2 cellular contexts compared by ENCODE assay signal in the genomic region with DNA sequence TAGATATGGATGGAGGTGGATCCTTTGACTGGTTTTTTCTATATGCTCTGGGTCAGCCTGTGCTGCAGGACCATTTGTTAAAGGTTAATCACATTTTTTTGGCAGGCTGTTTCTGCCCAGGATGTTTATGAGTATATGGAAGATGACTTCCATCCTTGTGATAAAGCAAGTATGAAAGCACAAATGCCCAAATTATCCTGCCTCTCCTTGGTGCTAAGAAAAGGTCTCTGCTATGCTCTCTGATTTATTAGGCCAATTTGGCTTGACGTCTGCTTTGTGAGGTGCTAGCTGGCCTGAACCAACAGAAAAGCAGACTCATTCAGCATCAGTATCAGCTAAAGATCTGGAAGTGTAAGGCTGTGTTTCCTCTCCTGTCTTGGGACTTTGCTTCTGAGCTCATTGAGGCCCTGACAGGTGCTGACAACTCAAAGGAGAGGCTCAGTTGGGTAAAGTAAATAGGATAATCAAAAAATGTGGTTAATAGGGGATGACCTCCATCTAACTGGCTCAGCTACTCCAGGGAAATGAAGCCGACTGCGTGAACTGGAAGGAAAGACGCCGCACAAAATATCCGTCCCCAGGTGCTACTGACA.
TF ChIP-seq lines count a peak whose summit lies in the region.

No MANE protein-coding gene starts in this region.

TF ChIP-seq in HCT116, 20 proteins besides CTCF, POLR2A, EP300 and RAD21 (continued from another document):
- TF ChIP-seq, protein P1, sequence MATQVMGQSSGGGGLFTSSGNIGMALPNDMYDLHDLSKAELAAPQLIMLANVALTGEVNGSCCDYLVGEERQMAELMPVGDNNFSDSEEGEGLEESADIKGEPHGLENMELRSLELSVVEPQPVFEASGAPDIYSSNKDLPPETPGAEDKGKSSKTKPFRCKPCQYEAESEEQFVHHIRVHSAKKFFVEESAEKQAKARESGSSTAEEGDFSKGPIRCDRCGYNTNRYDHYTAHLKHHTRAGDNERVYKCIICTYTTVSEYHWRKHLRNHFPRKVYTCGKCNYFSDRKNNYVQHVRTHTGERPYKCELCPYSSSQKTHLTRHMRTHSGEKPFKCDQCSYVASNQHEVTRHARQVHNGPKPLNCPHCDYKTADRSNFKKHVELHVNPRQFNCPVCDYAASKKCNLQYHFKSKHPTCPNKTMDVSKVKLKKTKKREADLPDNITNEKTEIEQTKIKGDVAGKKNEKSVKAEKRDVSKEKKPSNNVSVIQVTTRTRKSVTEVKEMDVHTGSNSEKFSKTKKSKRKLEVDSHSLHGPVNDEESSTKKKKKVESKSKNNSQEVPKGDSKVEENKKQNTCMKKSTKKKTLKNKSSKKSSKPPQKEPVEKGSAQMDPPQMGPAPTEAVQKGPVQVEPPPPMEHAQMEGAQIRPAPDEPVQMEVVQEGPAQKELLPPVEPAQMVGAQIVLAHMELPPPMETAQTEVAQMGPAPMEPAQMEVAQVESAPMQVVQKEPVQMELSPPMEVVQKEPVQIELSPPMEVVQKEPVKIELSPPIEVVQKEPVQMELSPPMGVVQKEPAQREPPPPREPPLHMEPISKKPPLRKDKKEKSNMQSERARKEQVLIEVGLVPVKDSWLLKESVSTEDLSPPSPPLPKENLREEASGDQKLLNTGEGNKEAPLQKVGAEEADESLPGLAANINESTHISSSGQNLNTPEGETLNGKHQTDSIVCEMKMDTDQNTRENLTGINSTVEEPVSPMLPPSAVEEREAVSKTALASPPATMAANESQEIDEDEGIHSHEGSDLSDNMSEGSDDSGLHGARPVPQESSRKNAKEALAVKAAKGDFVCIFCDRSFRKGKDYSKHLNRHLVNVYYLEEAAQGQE (IDR thresholded peaks at IDR 0.05; ENCODE audit: low read depth): no peak
- TF ChIP-seq SRF (IDR thresholded peaks at IDR 0.05; ENCODE audit: low read depth) (no peak), ELF1 (IDR thresholded peaks at IDR 0.05; ENCODE audit: borderline replicate concordance, low read depth) (no peak), SIN3A (IDR thresholded peaks at IDR 0.05; ENCODE audit: low read depth) (no peak), ZNF274 (IDR thresholded peaks at IDR 0.05; ENCODE audit: low read depth, low read length) (no peak), TCF7L2 (IDR thresholded peaks at IDR 0.05; ENCODE audit: borderline replicate concordance, extremely low read depth, insufficient read depth, insufficient read length) (no peak), ZFX (IDR thresholded peaks at IDR 0.05) (no peak), FOSL1 (IDR thresholded peaks at IDR 0.05; ENCODE audit: low read depth) (no peak), EZH2phosphoT487 (IDR thresholded peaks at IDR 0.05; ENCODE audit: borderline replicate concordance) (no peak)
- TF ChIP-seq, protein P2, sequence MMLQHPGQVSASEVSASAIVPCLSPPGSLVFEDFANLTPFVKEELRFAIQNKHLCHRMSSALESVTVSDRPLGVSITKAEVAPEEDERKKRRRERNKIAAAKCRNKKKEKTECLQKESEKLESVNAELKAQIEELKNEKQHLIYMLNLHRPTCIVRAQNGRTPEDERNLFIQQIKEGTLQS (IDR thresholded peaks at IDR 0.05): no peak
- TF ChIP-seq, protein P3, sequence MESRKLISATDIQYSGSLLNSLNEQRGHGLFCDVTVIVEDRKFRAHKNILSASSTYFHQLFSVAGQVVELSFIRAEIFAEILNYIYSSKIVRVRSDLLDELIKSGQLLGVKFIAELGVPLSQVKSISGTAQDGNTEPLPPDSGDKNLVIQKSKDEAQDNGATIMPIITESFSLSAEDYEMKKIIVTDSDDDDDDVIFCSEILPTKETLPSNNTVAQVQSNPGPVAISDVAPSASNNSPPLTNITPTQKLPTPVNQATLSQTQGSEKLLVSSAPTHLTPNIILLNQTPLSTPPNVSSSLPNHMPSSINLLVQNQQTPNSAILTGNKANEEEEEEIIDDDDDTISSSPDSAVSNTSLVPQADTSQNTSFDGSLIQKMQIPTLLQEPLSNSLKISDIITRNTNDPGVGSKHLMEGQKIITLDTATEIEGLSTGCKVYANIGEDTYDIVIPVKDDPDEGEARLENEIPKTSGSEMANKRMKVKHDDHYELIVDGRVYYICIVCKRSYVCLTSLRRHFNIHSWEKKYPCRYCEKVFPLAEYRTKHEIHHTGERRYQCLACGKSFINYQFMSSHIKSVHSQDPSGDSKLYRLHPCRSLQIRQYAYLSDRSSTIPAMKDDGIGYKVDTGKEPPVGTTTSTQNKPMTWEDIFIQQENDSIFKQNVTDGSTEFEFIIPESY (IDR thresholded peaks at IDR 0.05; ENCODE audit: extremely low read depth, insufficient replicate concordance, low read length): no peak
- TF ChIP-seq, protein P4, sequence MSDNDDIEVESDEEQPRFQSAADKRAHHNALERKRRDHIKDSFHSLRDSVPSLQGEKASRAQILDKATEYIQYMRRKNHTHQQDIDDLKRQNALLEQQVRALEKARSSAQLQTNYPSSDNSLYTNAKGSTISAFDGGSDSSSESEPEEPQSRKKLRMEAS (IDR thresholded peaks at IDR 0.05): no peak

TF ChIP-seq in SK-N-SH treated with all-trans-retinoic acid at 6 μM for 48 hours, 23 proteins besides CTCF, POLR2A, EP300 and RAD21 (continued from another document):
- TF ChIP-seq, protein P5, sequence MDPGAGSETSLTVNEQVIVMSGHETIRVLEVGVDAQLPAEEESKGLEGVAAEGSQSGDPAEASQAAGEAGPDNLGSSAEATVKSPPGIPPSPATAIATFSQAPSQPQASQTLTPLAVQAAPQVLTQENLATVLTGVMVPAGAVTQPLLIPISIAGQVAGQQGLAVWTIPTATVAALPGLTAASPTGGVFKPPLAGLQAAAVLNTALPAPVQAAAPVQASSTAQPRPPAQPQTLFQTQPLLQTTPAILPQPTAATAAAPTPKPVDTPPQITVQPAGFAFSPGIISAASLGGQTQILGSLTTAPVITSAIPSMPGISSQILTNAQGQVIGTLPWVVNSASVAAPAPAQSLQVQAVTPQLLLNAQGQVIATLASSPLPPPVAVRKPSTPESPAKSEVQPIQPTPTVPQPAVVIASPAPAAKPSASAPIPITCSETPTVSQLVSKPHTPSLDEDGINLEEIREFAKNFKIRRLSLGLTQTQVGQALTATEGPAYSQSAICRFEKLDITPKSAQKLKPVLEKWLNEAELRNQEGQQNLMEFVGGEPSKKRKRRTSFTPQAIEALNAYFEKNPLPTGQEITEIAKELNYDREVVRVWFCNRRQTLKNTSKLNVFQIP (CRISPR knock-in tag; IDR thresholded peaks at IDR 0.05; ENCODE audit: borderline replicate concordance, low read depth): no peak
